24 cellular contexts compared by ENCODE assay signal in genomic region chr10:131747251-131747650, GRCh38.
"Had no signal": no experiment of that assay in that cellular context is flagged by ENCODE, and none has a peak within 500 bp of the region (broad histone marks: within the 10 kb centered on the region; RNA-seq: fewer than 3 reads in every experiment).

No MANE protein-coding gene starts in this region.

- H3K4me1 Mint-ChIP-seq: activated CD4-positive, alpha-beta T cell treated with anti-CD3 and anti-CD28 coated beads, Interleukin-2, amount 10 ng/mL, durations not matched to agents 24 days and 14 days; activated CD8-positive, alpha-beta memory T cell treated with anti-CD3 and anti-CD28 coated beads, Interleukin-2, amount 10 ng/mL, durations not matched to agents 7 days and 5 days had no signal

- H3K27ac ChIP-seq: KMS-11, Peyer's patch had no signal

- H3K4me3 Mint-ChIP-seq: activated CD4-positive, alpha-beta T cell treated with anti-CD3 and anti-CD28 coated beads, Interleukin-2, amount 10 ng/mL, durations not matched to agents 24 days and 14 days; activated CD8-positive, alpha-beta memory T cell treated with anti-CD3 and anti-CD28 coated beads, Interleukin-2, amount 10 ng/mL, durations not matched to agents 7 days and 5 days; activated naive CD4-positive, alpha-beta T cell treated with anti-CD3 and anti-CD28 coated beads for 36 hours; activated naive CD8-positive, alpha-beta T cell; activated T-cell treated with anti-CD3 and anti-CD28 coated beads, Interleukin-2, amount 50 U/mL, for 24 hours; activated T-helper 1 cell treated with anti-CD3 and anti-CD28 coated beads, Interleukin-12 subunit alpha, Interleukin-12 subunit beta, Interleukin-2, Interleukin-4 antibody, amounts not matched to agents 30 ng/mL and 10 ng/mL and 1 ng/mL, durations not matched to agents 14 hours and 24 hours and 36 hours; brain; central memory CD8-positive, alpha-beta T cell; T-helper 1 cell treated with Interleukin-12 subunit alpha and Interleukin-12 subunit beta and Interleukin-4 antibody, amounts not matched to agents 30 μg/mL and 1 μg/mL, for 36 hours; WTC11 had no signal

- H3K27ac Mint-ChIP-seq: activated CD4-positive, alpha-beta T cell treated with anti-CD3 and anti-CD28 coated beads, Interleukin-2, amount 10 ng/mL, durations not matched to agents 24 days and 14 days; activated CD8-positive, alpha-beta memory T cell treated with anti-CD3 and anti-CD28 coated beads, Interleukin-2, amount 10 ng/mL, durations not matched to agents 7 days and 5 days; activated naive CD4-positive, alpha-beta T cell treated with anti-CD3 and anti-CD28 coated beads for 36 hours; activated naive CD8-positive, alpha-beta T cell; activated T-cell treated with anti-CD3 and anti-CD28 coated beads, Interleukin-2, amount 50 U/mL, for 24 hours; activated T-helper 1 cell treated with anti-CD3 and anti-CD28 coated beads, Interleukin-12 subunit alpha, Interleukin-12 subunit beta, Interleukin-2, Interleukin-4 antibody, amounts not matched to agents 30 ng/mL and 10 ng/mL and 1 ng/mL, durations not matched to agents 14 hours and 24 hours and 36 hours; T-helper 1 cell treated with Interleukin-12 subunit alpha and Interleukin-12 subunit beta and Interleukin-4 antibody, amounts not matched to agents 30 μg/mL and 1 μg/mL, for 36 hours; WTC11 had no signal

- H3K4me2 ChIP-seq: KMS-11 had no signal

- H3K36me3 Mint-ChIP-seq: activated CD8-positive, alpha-beta memory T cell treated with anti-CD3 and anti-CD28 coated beads, Interleukin-2, amount 10 ng/mL, durations not matched to agents 7 days and 5 days; activated naive CD8-positive, alpha-beta T cell; brain; WTC11 had no signal

- ATAC-seq: activated CD8-positive, alpha-beta memory T cell treated with anti-CD3 and anti-CD28 coated beads, Interleukin-2, amount 10 ng/mL, durations not matched to agents 7 days and 5 days; WTC11 had no signal

- H3K27me3 ChIP-seq: MG63, Peyer's patch had no signal

- DNase-seq: activated CD4-positive, alpha-beta T cell treated with anti-CD3 and anti-CD28 coated beads, Interleukin-2, amount 10 ng/mL, durations not matched to agents 24 days and 14 days; activated CD4-positive, alpha-beta T cell treated with anti-CD3 and anti-CD28 coated beads, Interleukin-2, amount 50 U/mL, for 48 hours; activated CD4-positive, CD25-positive, alpha-beta regulatory T cell treated with anti-CD3 and anti-CD28 coated beads, Interleukin-2, amount 50 U/mL, for 72 hours; activated CD8-positive, alpha-beta memory T cell treated with anti-CD3 and anti-CD28 coated beads, Interleukin-2, amount 10 ng/mL, durations not matched to agents 7 days and 5 days; activated gamma-delta T cell; activated naive CD4-positive, alpha-beta T cell treated with anti-CD3 and anti-CD28 coated beads for 36 hours; activated T-cell treated with anti-CD3 and anti-CD28 coated beads, Interleukin-2, amount 50 U/mL, for 24 hours; amygdala; NCI-H1105 treated with DMSO at 0.1 percent for 48 hours; NCI-H1436 treated with DMSO at 0.1 percent for 48 hours; NCI-H187 treated with DMSO at 0.1 percent for 48 hours; NCI-H2081 treated with DMSO at 0.1 percent for 48 hours; NCI-H446; NCI-H524; SHP77 treated with DMSO at 0.1 percent for 48 hours had no signal

- H3K36me3 ChIP-seq: MG63, Peyer's patch had no signal

- H3K4me3 ChIP-seq: MG63, Peyer's patch had no signal

- H3K9ac ChIP-seq: KMS-11 had no signal

- H3K9me3 Mint-ChIP-seq: activated CD4-positive, alpha-beta T cell treated with anti-CD3 and anti-CD28 coated beads, Interleukin-2, amount 10 ng/mL, durations not matched to agents 24 days and 14 days; activated naive CD4-positive, alpha-beta T cell treated with anti-CD3 and anti-CD28 coated beads for 36 hours; activated T-cell treated with anti-CD3 and anti-CD28 coated beads, Interleukin-2, amount 50 U/mL, for 24 hours; activated T-helper 1 cell treated with anti-CD3 and anti-CD28 coated beads, Interleukin-12 subunit alpha, Interleukin-12 subunit beta, Interleukin-2, Interleukin-4 antibody, amounts not matched to agents 30 ng/mL and 10 ng/mL and 1 ng/mL, durations not matched to agents 14 hours and 24 hours and 36 hours; central memory CD8-positive, alpha-beta T cell; T-helper 1 cell treated with Interleukin-12 subunit alpha and Interleukin-12 subunit beta and Interleukin-4 antibody, amounts not matched to agents 30 μg/mL and 1 μg/mL, for 36 hours; WTC11 had no signal

- H3K4me1 ChIP-seq: Peyer's patch had no signal
